30 cellular contexts compared by ENCODE assay signal in genomic region chr9:15461056-15461455, GRCh38.
"Had no signal": no experiment of that assay in that cellular context is flagged by ENCODE, and none has a peak within 500 bp of the region (broad histone marks: within the 10 kb centered on the region; RNA-seq: fewer than 3 reads in every experiment).

No MANE protein-coding gene starts in this region.

- H3K4me3 Mint-ChIP-seq: activated CD4-positive, alpha-beta memory T cell treated with anti-CD3 and anti-CD28 coated beads for 36 hours; activated CD8-positive, alpha-beta memory T cell treated with anti-CD3 and anti-CD28 coated beads, Interleukin-2, amount 10 ng/mL, durations not matched to agents 7 days and 5 days; activated CD8-positive, alpha-beta T cell treated with anti-CD3 and anti-CD28 coated beads, Interleukin-2, amount 10 ng/mL, durations not matched to agents 7 days and 5 days; activated naive CD4-positive, alpha-beta T cell treated with anti-CD3 and anti-CD28 coated beads for 36 hours; activated naive CD4-positive, alpha-beta T cell treated with anti-CD3 and anti-CD28 coated beads, Interleukin-2, amount 50 U/mL, for 24 hours; activated naive CD8-positive, alpha-beta T cell treated with anti-CD3 and anti-CD28 coated beads for 36 hours; activated naive CD8-positive, alpha-beta T cell treated with anti-CD3 and anti-CD28 coated beads, Interleukin-2, amount 50 U/mL, for 24 hours; activated T-helper 1 cell treated with anti-CD3 and anti-CD28 coated beads, Interleukin-12 subunit alpha, Interleukin-12 subunit beta, Interleukin-2, Interleukin-4 antibody, amounts not matched to agents 30 ng/mL and 10 ng/mL and 1 ng/mL, durations not matched to agents 14 hours and 24 hours and 36 hours; central memory CD8-positive, alpha-beta T cell; dendritic cell treated with granulocyte-macrophage colony-stimulating factor and Interleukin-4, amounts not matched to agents 40 ng/mL and 50 ng/mL, for 4 days; endodermal cell had no signal

- H3K27ac Mint-ChIP-seq: activated CD8-positive, alpha-beta memory T cell treated with anti-CD3 and anti-CD28 coated beads, Interleukin-2, amount 10 ng/mL, durations not matched to agents 7 days and 5 days; activated CD8-positive, alpha-beta T cell treated with anti-CD3 and anti-CD28 coated beads, Interleukin-2, amount 10 ng/mL, durations not matched to agents 7 days and 5 days; activated naive CD4-positive, alpha-beta T cell treated with anti-CD3 and anti-CD28 coated beads for 36 hours; activated naive CD8-positive, alpha-beta T cell treated with anti-CD3 and anti-CD28 coated beads for 36 hours; activated naive CD8-positive, alpha-beta T cell treated with anti-CD3 and anti-CD28 coated beads, Interleukin-2, amount 50 U/mL, for 24 hours; activated T-helper 1 cell treated with anti-CD3 and anti-CD28 coated beads, Interleukin-12 subunit alpha, Interleukin-12 subunit beta, Interleukin-2, Interleukin-4 antibody, amounts not matched to agents 30 ng/mL and 10 ng/mL and 1 ng/mL, durations not matched to agents 14 hours and 24 hours and 36 hours; activated T-helper 2 cell treated with anti-CD3 and anti-CD28 coated beads, Interferon-gamma antibody, Interleukin-2, Interleukin-4, amounts not matched to agents 10 μg/mL and 5 μg/mL and 100 μg/mL, durations not matched to agents 14 hours and 24 hours and 36 hours; dendritic cell treated with granulocyte-macrophage colony-stimulating factor and Interleukin-4, amounts not matched to agents 40 ng/mL and 50 ng/mL, for 4 days; endodermal cell had no signal

- H3K4me1 Mint-ChIP-seq: activated CD8-positive, alpha-beta memory T cell treated with anti-CD3 and anti-CD28 coated beads, Interleukin-2, amount 10 ng/mL, durations not matched to agents 7 days and 5 days; activated naive CD4-positive, alpha-beta T cell treated with anti-CD3 and anti-CD28 coated beads, Interleukin-2, amount 50 U/mL, for 24 hours; activated naive CD8-positive, alpha-beta T cell treated with anti-CD3 and anti-CD28 coated beads for 36 hours; activated naive CD8-positive, alpha-beta T cell treated with anti-CD3 and anti-CD28 coated beads, Interleukin-2, amount 50 U/mL, for 24 hours; central memory CD8-positive, alpha-beta T cell; endodermal cell had no signal

- H3K4me1 ChIP-seq: adrenal gland, body of pancreas had no signal

- H3K27ac ChIP-seq: adrenal gland, body of pancreas, coronary artery, dorsolateral prefrontal cortex had no signal

- H3K9me3 ChIP-seq: adrenal gland, body of pancreas had no signal

- DNase-seq: activated CD4-positive, alpha-beta memory T cell treated with anti-CD3 and anti-CD28 coated beads for 36 hours; activated CD4-positive, alpha-beta T cell treated with anti-CD3 and anti-CD28 coated beads for 1 hour; activated CD4-positive, alpha-beta T cell treated with anti-CD3 and anti-CD28 coated beads for 48 hours; activated CD8-positive, alpha-beta memory T cell treated with anti-CD3 and anti-CD28 coated beads, Interleukin-2, amount 10 ng/mL, durations not matched to agents 7 days and 5 days; activated CD8-positive, alpha-beta memory T cell treated with anti-CD3 and anti-CD28 coated beads, Interleukin-2, amount 50 U/mL, for 4 hours; activated CD8-positive, alpha-beta T cell treated with anti-CD3 and anti-CD28 coated beads, Interleukin-2, amount 10 ng/mL, durations not matched to agents 7 days and 5 days; activated effector memory CD4-positive, alpha-beta T cell treated with anti-CD3 and anti-CD28 coated beads, Interleukin-2, amount 50 U/mL, for 16 hours; activated naive CD4-positive, alpha-beta T cell treated with anti-CD3 and anti-CD28 coated beads for 36 hours; activated naive CD8-positive, alpha-beta T cell treated with anti-CD3 and anti-CD28 coated beads for 36 hours; activated naive CD8-positive, alpha-beta T cell treated with anti-CD3 and anti-CD28 coated beads, Interleukin-2, amount 50 U/mL, for 24 hours; activated T-cell treated with anti-CD3 and anti-CD28 coated beads, Interleukin-2, amount 50 U/mL, for 1 hour; activated T-cell treated with anti-CD3 and anti-CD28 coated beads, Interleukin-2, amount 50 U/mL, for 48 hours; adrenal gland; amygdala; aorta; body of pancreas; dorsolateral prefrontal cortex; effector memory CD4-positive, alpha-beta T cell; endodermal cell; foreskin fibroblast; head of caudate nucleus; T-helper 2 cell had no signal

- H3K4me3 ChIP-seq: adrenal gland, body of pancreas, coronary artery, dorsolateral prefrontal cortex had no signal

- H3K27me3 Mint-ChIP-seq: activated CD4-positive, alpha-beta memory T cell treated with anti-CD3 and anti-CD28 coated beads for 36 hours; activated CD8-positive, alpha-beta memory T cell treated with anti-CD3 and anti-CD28 coated beads, Interleukin-2, amount 10 ng/mL, durations not matched to agents 7 days and 5 days; activated naive CD4-positive, alpha-beta T cell treated with anti-CD3 and anti-CD28 coated beads, Interleukin-2, amount 50 U/mL, for 24 hours; activated naive CD8-positive, alpha-beta T cell treated with anti-CD3 and anti-CD28 coated beads for 36 hours; activated naive CD8-positive, alpha-beta T cell treated with anti-CD3 and anti-CD28 coated beads, Interleukin-2, amount 50 U/mL, for 24 hours; central memory CD8-positive, alpha-beta T cell; dendritic cell treated with granulocyte-macrophage colony-stimulating factor and Interleukin-4, amounts not matched to agents 40 ng/mL and 50 ng/mL, for 4 days had no signal

- ATAC-seq: activated CD8-positive, alpha-beta memory T cell treated with anti-CD3 and anti-CD28 coated beads, Interleukin-2, amount 10 ng/mL, durations not matched to agents 7 days and 5 days; activated CD8-positive, alpha-beta T cell treated with anti-CD3 and anti-CD28 coated beads, Interleukin-2, amount 10 ng/mL, durations not matched to agents 7 days and 5 days; activated naive CD8-positive, alpha-beta T cell treated with anti-CD3 and anti-CD28 coated beads, Interleukin-2, amount 50 U/mL, for 24 hours; body of pancreas; esophagus mucosa had no signal

- H3K27me3 ChIP-seq: adrenal gland, body of pancreas, dorsolateral prefrontal cortex had no signal

- H3K9me3 Mint-ChIP-seq: activated CD4-positive, alpha-beta memory T cell treated with anti-CD3 and anti-CD28 coated beads for 36 hours; activated naive CD4-positive, alpha-beta T cell treated with anti-CD3 and anti-CD28 coated beads for 36 hours; activated naive CD4-positive, alpha-beta T cell treated with anti-CD3 and anti-CD28 coated beads, Interleukin-2, amount 50 U/mL, for 24 hours; activated naive CD8-positive, alpha-beta T cell treated with anti-CD3 and anti-CD28 coated beads for 36 hours; activated naive CD8-positive, alpha-beta T cell treated with anti-CD3 and anti-CD28 coated beads, Interleukin-2, amount 50 U/mL, for 24 hours; activated T-helper 1 cell treated with anti-CD3 and anti-CD28 coated beads, Interleukin-12 subunit alpha, Interleukin-12 subunit beta, Interleukin-2, Interleukin-4 antibody, amounts not matched to agents 30 ng/mL and 10 ng/mL and 1 ng/mL, durations not matched to agents 14 hours and 24 hours and 36 hours; activated T-helper 2 cell treated with anti-CD3 and anti-CD28 coated beads, Interferon-gamma antibody, Interleukin-2, Interleukin-4, amounts not matched to agents 10 μg/mL and 5 μg/mL and 100 μg/mL, durations not matched to agents 14 hours and 24 hours and 36 hours; central memory CD8-positive, alpha-beta T cell; dendritic cell treated with granulocyte-macrophage colony-stimulating factor and Interleukin-4, amounts not matched to agents 40 ng/mL and 50 ng/mL, for 4 days; endodermal cell had no signal

- FAIRE-seq: frontal cortex had no signal
